ENCODE assay signal across 24 cellular contexts in genomic region chr11:118128821-118129474, GRCh38. TPM values are rescaled to one million over a fixed set of nuclear protein-coding genes. Genes with fewer than 3 reads are reported as not detected.
DNase-seq lines count a peak whose midpoint lies in the region; ATAC-seq, FAIRE-seq and TF ChIP-seq lines count a peak whose summit lies in the region.
"Had no signal": no experiment of that assay in that cellular context is flagged by ENCODE, and none has a peak within 500 bp of the region (broad histone marks: within the 10 kb centered on the region; RNA-seq: fewer than 3 reads in every experiment).

No MANE protein-coding gene starts in this region.

- BruUV-seq in HepG2 (replicated peaks; lab: Mats Ljungman, UMichigan) = no TSS peak

- H3K4me2 ChIP-seq in HepG2 (ENCODE audit: low read depth, low read length) = no peak overlapping the region

- no peak for FAIRE-seq in HepG2 (lab: Jason Lieb, UNC)
- FAIRE-seq: endometrium had no signal

- no peaks in the 10 kb centered on the region for H4K20me1 ChIP-seq in HepG2 (ENCODE audit: insufficient read depth, low read length)
- H4K20me1 ChIP-seq: BLaER1 treated with 17β-estradiol and CSF1 and Interleukin-3, amounts not matched to agents 10 nM and 100 nM had no signal

- TF ChIP-seq POLR2A in right lobe of liver (IDR thresholded peaks at IDR 0.05) (no peak), HepG2 (IDR thresholded peaks at IDR 0.05; ENCODE audit: insufficient read depth in 1 of 2, low read depth in 2 of 2, low read length in 2 of 2) (no peak), suprapubic skin (IDR thresholded peaks at IDR 0.05) (no peak)

- H3K27ac ChIP-seq in right lobe of liver = no peak overlapping the region
- no peak overlapping the region for H3K27ac ChIP-seq in HepG2 (ENCODE audit: extremely low read length, insufficient read depth, low read length)
- H3K27ac ChIP-seq in right cardiac atrium (ENCODE audit: low read length) = no peak overlapping the region
- no peak overlapping the region for H3K27ac ChIP-seq in suprapubic skin
- H3K27ac ChIP-seq: brain microvascular endothelial cell, coronary artery, prostate gland, RWPE1, vagina had no signal

- TF ChIP-seq EP300 in HepG2 (IDR thresholded peaks at IDR 0.05; ENCODE audit: low read depth in 2 of 2, low read length in 2 of 2) = no peak
- TF ChIP-seq EP300 in HepG2 (CRISPR knock-in tag; IDR thresholded peaks at IDR 0.05; ENCODE audit: borderline replicate concordance) = no peak
- TF ChIP-seq EP300 in suprapubic skin (IDR thresholded peaks at IDR 0.05) = no peak

- no peak for TF ChIP-seq RAD21 in HepG2 (CRISPR knock-in tag; IDR thresholded peaks at IDR 0.05)

- in situ Hi-C loops in HepG2 (cut with HindIII; ENCODE audit: extremely low pct_ligation_motif_present, low pct_unique_long_range_greater_than_20kb) = loop anchor here (25.0 kb wide), 1 partner anchor 358 kb away; no protein-coding TSS in a partner anchor

- 64% methylated on average over 7 of the region's 9 CpGs for WGBS in right lobe of liver (ENCODE audit: insufficient coverage, low coverage, low lambda C conversion rate, missing lambda C conversion rate)
- 37% methylated on average over 9 of the region's 9 CpGs for WGBS in HepG2 (ENCODE audit: low lambda C conversion rate)
- 47% methylated on average over 9 of the region's 9 CpGs for WGBS in right cardiac atrium
- 54% methylated on average over 9 of the region's 9 CpGs for WGBS in suprapubic skin

- H3K4me1 ChIP-seq in right lobe of liver = no peaks in the 10 kb centered on the region
- H3K4me1 ChIP-seq in HepG2 (ENCODE audit: insufficient read depth, low read length) = no peaks in the 10 kb centered on the region
- peaks cover 4% of the 10 kb centered on the region for H3K4me1 ChIP-seq in right cardiac atrium (ENCODE audit: control insufficient read depth, insufficient read depth, low read length)
- peaks cover 4% of the 10 kb centered on the region for H3K4me1 ChIP-seq in suprapubic skin
- H3K4me1 ChIP-seq: prostate gland, vagina had no signal

- H3K4me3 ChIP-seq in right lobe of liver = no peak overlapping the region
- H3K4me3 ChIP-seq in HepG2 (replicated peaks in 1 of 3; ENCODE audit: insufficient read depth in 1 of 3, low read depth in 2 of 3, low read length in 3 of 3) = no peak overlapping the region
- H3K4me3 ChIP-seq in right cardiac atrium (ENCODE audit: low read length) = no peak overlapping the region
- H3K4me3 ChIP-seq in suprapubic skin = no peak overlapping the region
- H3K4me3 ChIP-seq: BLaER1 treated with 17β-estradiol and CSF1 and Interleukin-3, amounts not matched to agents 10 nM and 100 nM; coronary artery; prostate gland; vagina had no signal

- ATAC-seq in right lobe of liver = peak; percentile 43 to 68 (median 50)
- ATAC-seq in HepG2 = no peak
- ATAC-seq in right cardiac atrium = peak; percentile 49 to 56
- no peak for ATAC-seq in HG03097 (IDR thresholded peaks at IDR 0.05; ENCODE audit: low FRiP score, unreplicated experiment)
- ATAC-seq in HG02759 (IDR thresholded peaks at IDR 0.05; ENCODE audit: unreplicated experiment) = no peak
- ATAC-seq: natural killer cell treated with Interleukin-12 subunit alpha and Interleukin-12 subunit beta and Interleukin-15 and Interleukin-18, amount 100 ng/mL, for 72 hours had no signal

- no peaks in the 10 kb centered on the region for H3K79me2 ChIP-seq in HepG2 (ENCODE audit: insufficient read depth, low read length)

- CTCF ChIA-PET in HepG2 (lab: Yijun Ruan, JAX; ENCODE audit: low intra/inter-chr PET ratio, low total read pairs) = no interaction called here

- no peak overlapping the region for H2AFZ ChIP-seq in HepG2 (ENCODE audit: low read length)

- no peaks in the 10 kb centered on the region for H3K36me3 ChIP-seq in right lobe of liver
- H3K36me3 ChIP-seq in HepG2 (replicated peaks in 1 of 2; ENCODE audit: control insufficient read depth in 1 of 2, insufficient read depth in 2 of 2, low read length in 2 of 2) = no peaks in the 10 kb centered on the region
- H3K36me3 ChIP-seq in suprapubic skin = no peaks in the 10 kb centered on the region
- H3K36me3 ChIP-seq: BLaER1 treated with 17β-estradiol and CSF1 and Interleukin-3, amounts not matched to agents 10 nM and 100 nM; brain microvascular endothelial cell; prostate gland; vagina had no signal

- H3K27me3 ChIP-seq in right lobe of liver = no peaks in the 10 kb centered on the region
- peaks cover 0 to 32% of the 10 kb centered on the region in 2 experiments; a peak in 4 of 5 replicates for H3K27me3 ChIP-seq in HepG2 (ENCODE audit: control insufficient read depth in 1 of 2, insufficient read depth in 2 of 2, low read length in 2 of 2)
- no peaks in the 10 kb centered on the region for H3K27me3 ChIP-seq in right cardiac atrium (ENCODE audit: control insufficient read depth, insufficient read depth)
- H3K27me3 ChIP-seq in suprapubic skin = no peaks in the 10 kb centered on the region
- H3K27me3 ChIP-seq: BLaER1 treated with 17β-estradiol and CSF1 and Interleukin-3, amounts not matched to agents 10 nM and 100 nM; brain microvascular endothelial cell; vagina had no signal

- DNase-seq in right lobe of liver (no peak), HepG2 (ENCODE audit: low spot score) (no peak), right cardiac atrium (no peak), suprapubic skin (ENCODE audit: low spot score in 2 of 2) (no peak)
- DNase-seq: activated CD4-positive, alpha-beta T cell treated with anti-CD3 and anti-CD28 coated beads for 48 hours; brain microvascular endothelial cell; KG1; mesendoderm; NCI-H1092 treated with DMSO at 0.1 percent for 48 hours; NCI-H2081; NCI-H446 treated with DMSO at 0.1 percent for 48 hours; NK-92 treated with Interleukin-12 subunit alpha and Interleukin-12 subunit beta, amount 100 ng/mL, for 24 hours; stimulated activated CD4-positive, alpha-beta T cell treated with anti-CD3 and anti-CD28 coated beads, Interleukin-4, amount 100 ng/mL, for 4 hours had no signal

- POLR2A ChIA-PET in HepG2 (lab: Yijun Ruan, JAX) = no interaction called here

- H3K9ac ChIP-seq in HepG2 (ENCODE audit: insufficient read depth, low read depth, low read length) = no peak overlapping the region
- H3K9ac ChIP-seq: BLaER1 treated with 17β-estradiol and CSF1 and Interleukin-3, amounts not matched to agents 10 nM and 100 nM had no signal

- intact Hi-C loops in right lobe of liver (cut with DNase I) (no loop called here), HepG2 (cut with micrococcal nuclease; ENCODE audit: unreplicated experiment) (no loop called here), right cardiac atrium (cut with DNase I) (no loop called here)

- H3K9me3 ChIP-seq in right lobe of liver (no peaks in the 10 kb centered on the region), HepG2 (ENCODE audit: low read length) (no peaks in the 10 kb centered on the region), right cardiac atrium (ENCODE audit: control insufficient read depth, low read length) (no peaks in the 10 kb centered on the region), suprapubic skin (no peaks in the 10 kb centered on the region)
- H3K9me3 ChIP-seq: BLaER1 treated with 17β-estradiol and CSF1 and Interleukin-3, amounts not matched to agents 10 nM and 100 nM; prostate gland; vagina had no signal

- TF ChIP-seq CTCF in right lobe of liver (IDR thresholded peaks at IDR 0.05) (no peak), HepG2 (CRISPR knock-in tag; IDR thresholded peaks at IDR 0.05) (no peak), suprapubic skin (IDR thresholded peaks at IDR 0.05) (no peak)

RNA-seq across cellular contexts. Expression of gene SCN4B, which starts 23.7 kb away (rescaled TPM):
- total RNA-seq in right lobe of liver (under 1 TPM; 0.11 to 0.30 (median 0.23) TPM), HepG2 (2016; rRNA removed; fragmentation: Illumina TruSeq; extraction: Trizol) (0.04 TPM in 1 of 2 replicates, not detected in the other), right cardiac atrium (1 to 10 TPM; 2.6 to 7.3 (median 6.0) TPM), suprapubic skin (1 to 10 TPM; 1.5 to 1.8 (median 1.5) TPM)
- not detected in 2 replicates for total RNA-seq in HepG2 (2016; cell fraction: cytosol; rRNA removed; fragmentation: Illumina TruSeq; extraction: Trizol; ENCODE audit: low read depth)
- total RNA-seq in HepG2 (2016; cell fraction: insoluble cytoplasmic fraction; rRNA removed; fragmentation: Illumina TruSeq; extraction: Trizol) = 0.19 TPM in 1 of 2 replicates, not detected in the other
- 0.03 TPM in 1 of 2 replicates, not detected in the other for total RNA-seq in HepG2 (2016; cell fraction: membrane; rRNA removed; fragmentation: Illumina TruSeq; extraction: Trizol)
- not detected in 2 replicates for total RNA-seq in HepG2 (2016; cell fraction: nucleus; rRNA removed; fragmentation: Illumina TruSeq; extraction: Trizol)
- polyA plus RNA-seq in HepG2 (2011; rRNA removed) (0.29 and 0.38 TPM in 2 replicates), right cardiac atrium (9.0 TPM)
- 0.13 and 0.19 TPM in 2 replicates for polyA plus RNA-seq in HepG2 (2011; cell fraction: cytosol; rRNA removed)
- 0.64 and 0.72 TPM in 2 replicates for polyA plus RNA-seq in HepG2 (2011; cell fraction: nucleus; rRNA removed)
- polyA plus RNA-seq in HepG2 (2012) = 0.07 TPM in 2 replicates
- not detected in 2 replicates for polyA plus RNA-seq in HepG2 (2016; cell fraction: cytosol; fragmentation: Illumina TruSeq; extraction: Trizol; ENCODE audit: low read depth)
- polyA plus RNA-seq in HepG2 (2016; cell fraction: insoluble cytoplasmic fraction; fragmentation: Illumina TruSeq; extraction: Trizol; ENCODE audit: low read depth) = 0.20 TPM in 1 of 2 replicates, not detected in the other
- polyA plus RNA-seq in HepG2 (2016; cell fraction: membrane; fragmentation: Illumina TruSeq; extraction: Trizol; ENCODE audit: low read depth) = 0.16 TPM in 1 of 2 replicates, not detected in the other
- 0.17 and 0.42 TPM in 2 replicates for polyA plus RNA-seq in HepG2 (2016; cell fraction: nucleus; fragmentation: Illumina TruSeq; extraction: Trizol; ENCODE audit: insufficient read depth, low read depth)
- 0.18 TPM in 1 of 2 replicates, not detected in the other for polyA minus RNA-seq in HepG2 (2011; rRNA and poly(A)+ RNA removed; ENCODE audit: low replicate concordance)
- polyA minus RNA-seq in HepG2 (2011; cell fraction: cytosol; rRNA and poly(A)+ RNA removed) = not detected in 2 replicates
- polyA minus RNA-seq in HepG2 (2011; cell fraction: nucleus; rRNA and poly(A)+ RNA removed) = 0.39 and 0.75 TPM in 2 replicates
- total RNA-seq: natural killer cell treated with Interleukin-12 subunit alpha and Interleukin-12 subunit beta and Interleukin-15 and Interleukin-18, amount 100 ng/mL, for 72 hours had no signal

RNA-seq across cellular contexts. Expression of gene SMIM35, which starts 42.2 kb away (rescaled TPM):
- total RNA-seq in right lobe of liver (not detected), HepG2 (2016; rRNA removed; fragmentation: Illumina TruSeq; extraction: Trizol) (not detected in 2 replicates), right cardiac atrium (not detected), suprapubic skin (not detected)
- total RNA-seq in HepG2 (2016; cell fraction: cytosol; rRNA removed; fragmentation: Illumina TruSeq; extraction: Trizol; ENCODE audit: low read depth) = not detected in 2 replicates
- total RNA-seq in HepG2 (2016; cell fraction: insoluble cytoplasmic fraction; rRNA removed; fragmentation: Illumina TruSeq; extraction: Trizol) = not detected in 2 replicates
- not detected in 2 replicates for total RNA-seq in HepG2 (2016; cell fraction: membrane; rRNA removed; fragmentation: Illumina TruSeq; extraction: Trizol)
- not detected in 2 replicates for total RNA-seq in HepG2 (2016; cell fraction: nucleus; rRNA removed; fragmentation: Illumina TruSeq; extraction: Trizol)
- polyA plus RNA-seq in HepG2 (2011; rRNA removed) (0.04 TPM in 1 of 2 replicates, not detected in the other), right cardiac atrium (not detected)
- polyA plus RNA-seq in HepG2 (2011; cell fraction: cytosol; rRNA removed) = 0.01 TPM in 1 of 2 replicates, not detected in the other
- polyA plus RNA-seq in HepG2 (2011; cell fraction: nucleus; rRNA removed) = 0.05 TPM in 2 replicates
- polyA plus RNA-seq in HepG2 (2012) = not detected in 2 replicates
- polyA plus RNA-seq in HepG2 (2016; cell fraction: cytosol; fragmentation: Illumina TruSeq; extraction: Trizol; ENCODE audit: low read depth) = not detected in 2 replicates
- polyA plus RNA-seq in HepG2 (2016; cell fraction: insoluble cytoplasmic fraction; fragmentation: Illumina TruSeq; extraction: Trizol; ENCODE audit: low read depth) = not detected in 2 replicates
- polyA plus RNA-seq in HepG2 (2016; cell fraction: membrane; fragmentation: Illumina TruSeq; extraction: Trizol; ENCODE audit: low read depth) = not detected in 2 replicates
- not detected in 2 replicates for polyA plus RNA-seq in HepG2 (2016; cell fraction: nucleus; fragmentation: Illumina TruSeq; extraction: Trizol; ENCODE audit: insufficient read depth, low read depth)
- polyA minus RNA-seq in HepG2 (2011; rRNA and poly(A)+ RNA removed; ENCODE audit: low replicate concordance) = 0.04 TPM in 1 of 2 replicates, not detected in the other
- polyA minus RNA-seq in HepG2 (2011; cell fraction: cytosol; rRNA and poly(A)+ RNA removed) = not detected in 2 replicates
- polyA minus RNA-seq in HepG2 (2011; cell fraction: nucleus; rRNA and poly(A)+ RNA removed) = not detected in 2 replicates
- total RNA-seq: natural killer cell treated with Interleukin-12 subunit alpha and Interleukin-12 subunit beta and Interleukin-15 and Interleukin-18, amount 100 ng/mL, for 72 hours; subcutaneous adipose tissue; vagina had no signal

RNA-seq across cellular contexts. Expression of gene SCN2B, which starts 47.5 kb away (rescaled TPM):
- total RNA-seq in right lobe of liver (not detected), HepG2 (2016; rRNA removed; fragmentation: Illumina TruSeq; extraction: Trizol) (0.02 TPM in 1 of 2 replicates, not detected in the other), right cardiac atrium (10 to 100 TPM in 1 of 4 donors, 1 to 10 TPM in 3; 2.1 to 11.7 (median 5.5) TPM), suprapubic skin (under 1 TPM in 2 of 4 donors, not detected in 2; 0.08 to 0.21 TPM)
- not detected in 2 replicates for total RNA-seq in HepG2 (2016; cell fraction: cytosol; rRNA removed; fragmentation: Illumina TruSeq; extraction: Trizol; ENCODE audit: low read depth)
- 0.02 TPM in 1 of 2 replicates, not detected in the other for total RNA-seq in HepG2 (2016; cell fraction: insoluble cytoplasmic fraction; rRNA removed; fragmentation: Illumina TruSeq; extraction: Trizol)
- not detected in 2 replicates for total RNA-seq in HepG2 (2016; cell fraction: membrane; rRNA removed; fragmentation: Illumina TruSeq; extraction: Trizol)
- total RNA-seq in HepG2 (2016; cell fraction: nucleus; rRNA removed; fragmentation: Illumina TruSeq; extraction: Trizol) = not detected in 2 replicates
- polyA plus RNA-seq in HepG2 (2011; rRNA removed) (0.01 TPM in 2 replicates), right cardiac atrium (4.1 TPM)
- polyA plus RNA-seq in HepG2 (2011; cell fraction: cytosol; rRNA removed) = 0.01 and 0.03 TPM in 2 replicates
- polyA plus RNA-seq in HepG2 (2011; cell fraction: nucleus; rRNA removed) = 0.02 and 0.03 TPM in 2 replicates
- 0.03 TPM in 1 of 2 replicates, not detected in the other for polyA plus RNA-seq in HepG2 (2012)
- not detected in 2 replicates for polyA plus RNA-seq in HepG2 (2016; cell fraction: cytosol; fragmentation: Illumina TruSeq; extraction: Trizol; ENCODE audit: low read depth)
- polyA plus RNA-seq in HepG2 (2016; cell fraction: insoluble cytoplasmic fraction; fragmentation: Illumina TruSeq; extraction: Trizol; ENCODE audit: low read depth) = 0.03 TPM in 1 of 2 replicates, not detected in the other
- polyA plus RNA-seq in HepG2 (2016; cell fraction: membrane; fragmentation: Illumina TruSeq; extraction: Trizol; ENCODE audit: low read depth) = not detected in 2 replicates
- polyA plus RNA-seq in HepG2 (2016; cell fraction: nucleus; fragmentation: Illumina TruSeq; extraction: Trizol; ENCODE audit: insufficient read depth, low read depth) = not detected in 2 replicates
- not detected in 2 replicates for polyA minus RNA-seq in HepG2 (2011; rRNA and poly(A)+ RNA removed; ENCODE audit: low replicate concordance)
- polyA minus RNA-seq in HepG2 (2011; cell fraction: cytosol; rRNA and poly(A)+ RNA removed) = not detected in 2 replicates
- not detected in 2 replicates for polyA minus RNA-seq in HepG2 (2011; cell fraction: nucleus; rRNA and poly(A)+ RNA removed)
- total RNA-seq: natural killer cell treated with Interleukin-12 subunit alpha and Interleukin-12 subunit beta and Interleukin-15 and Interleukin-18, amount 100 ng/mL, for 72 hours had no signal

RNA-seq across cellular contexts. Expression of gene TMPRSS4, which starts 52.1 kb away (rescaled TPM):
- total RNA-seq in right lobe of liver (under 1 TPM in 2 of 6 experiments, not detected in 4; 0.35 to 0.51 TPM), HepG2 (2016; rRNA removed; fragmentation: Illumina TruSeq; extraction: Trizol) (not detected in 2 replicates), right cardiac atrium (not detected), suprapubic skin (10 to 100 TPM in 1 of 4 donors, 1 to 10 TPM in 3; 1.6 to 17.0 (median 2.4) TPM)
- total RNA-seq in HepG2 (2016; cell fraction: cytosol; rRNA removed; fragmentation: Illumina TruSeq; extraction: Trizol; ENCODE audit: low read depth) = not detected in 2 replicates
- not detected in 2 replicates for total RNA-seq in HepG2 (2016; cell fraction: insoluble cytoplasmic fraction; rRNA removed; fragmentation: Illumina TruSeq; extraction: Trizol)
- total RNA-seq in HepG2 (2016; cell fraction: membrane; rRNA removed; fragmentation: Illumina TruSeq; extraction: Trizol) = not detected in 2 replicates
- total RNA-seq in HepG2 (2016; cell fraction: nucleus; rRNA removed; fragmentation: Illumina TruSeq; extraction: Trizol) = not detected in 2 replicates
- polyA plus RNA-seq in HepG2 (2011; rRNA removed) (0.18 and 0.32 TPM in 2 replicates), right cardiac atrium (not detected)
- 0.06 and 0.09 TPM in 2 replicates for polyA plus RNA-seq in HepG2 (2011; cell fraction: cytosol; rRNA removed)
- polyA plus RNA-seq in HepG2 (2011; cell fraction: nucleus; rRNA removed) = 0.17 and 0.29 TPM in 2 replicates
- polyA plus RNA-seq in HepG2 (2012) = 0.27 and 0.35 TPM in 2 replicates
- polyA plus RNA-seq in HepG2 (2016; cell fraction: cytosol; fragmentation: Illumina TruSeq; extraction: Trizol; ENCODE audit: low read depth) = not detected in 2 replicates
- not detected in 2 replicates for polyA plus RNA-seq in HepG2 (2016; cell fraction: insoluble cytoplasmic fraction; fragmentation: Illumina TruSeq; extraction: Trizol; ENCODE audit: low read depth)
- polyA plus RNA-seq in HepG2 (2016; cell fraction: membrane; fragmentation: Illumina TruSeq; extraction: Trizol; ENCODE audit: low read depth) = not detected in 2 replicates
- not detected in 2 replicates for polyA plus RNA-seq in HepG2 (2016; cell fraction: nucleus; fragmentation: Illumina TruSeq; extraction: Trizol; ENCODE audit: insufficient read depth, low read depth)
- not detected in 2 replicates for polyA minus RNA-seq in HepG2 (2011; rRNA and poly(A)+ RNA removed; ENCODE audit: low replicate concordance)
- polyA minus RNA-seq in HepG2 (2011; cell fraction: cytosol; rRNA and poly(A)+ RNA removed) = not detected in 2 replicates
- polyA minus RNA-seq in HepG2 (2011; cell fraction: nucleus; rRNA and poly(A)+ RNA removed) = 0.25 TPM in 1 of 2 replicates, not detected in the other
- total RNA-seq: activated T-helper 2 cell treated with anti-CD3 and anti-CD28 coated beads, Interferon-gamma antibody, Interleukin-2, Interleukin-4, amounts not matched to agents 10 μg/mL and 5 μg/mL and 100 μg/mL, durations not matched to agents 14 hours and 24 hours and 36 hours had no signal

Comparison
In these comparisons a context has a peak if more than half of its experiments do, and no peak if none do; other contexts are left out.
1. ATAC-seq: peak in right lobe of liver (4 of 4) and right cardiac atrium (2 of 2); none in HepG2 (single experiment), HG03097 (single experiment) and HG02759 (single experiment).